9 cellular contexts compared by ENCODE assay signal in the genomic region with DNA sequence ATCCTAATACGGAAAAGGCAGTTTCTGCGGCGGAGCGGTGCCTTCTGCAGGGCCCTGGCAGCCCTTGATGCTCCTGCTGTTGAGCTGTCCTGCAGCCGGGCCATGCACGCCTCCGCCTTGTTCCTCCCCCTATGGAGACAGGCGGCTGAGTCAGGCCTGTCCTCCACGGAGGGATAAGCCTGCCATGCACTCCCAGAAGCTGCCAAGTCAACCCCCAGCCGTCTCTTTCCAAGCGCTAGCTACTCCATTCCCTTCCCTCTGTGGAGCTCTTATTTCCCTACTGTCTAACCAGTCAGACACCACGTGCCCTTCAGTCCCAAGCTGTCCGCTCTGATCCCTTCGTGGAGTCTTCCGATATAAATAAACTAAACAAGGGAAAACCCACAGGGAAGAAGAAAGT.
A peak's percentile ranks its signal among the peaks of the same experiment; 100 is the strongest.
DNase-seq lines count a peak whose midpoint lies in the region; ATAC-seq and TF ChIP-seq lines count a peak whose summit lies in the region.
"Had no signal": no experiment of that assay in that cellular context is flagged by ENCODE, and none has a peak within 500 bp of the region (broad histone marks: within the 10 kb centered on the region; RNA-seq: fewer than 3 reads in every experiment).

No MANE protein-coding gene starts in this region.

- POLR2A ChIA-PET in activated CD4-positive, alpha-beta T cell treated with anti-CD3 and anti-CD28 coated beads, Interleukin-2, amount 10 ng/mL, durations not matched to agents 7 days and 5 days (lab: Charles Lee): no interaction called here

- peak overlapping the region; percentile 76 for H3K27ac ChIP-seq in HUES48 (ENCODE audit: low read depth, low read length)
- peak overlapping the region; percentile 44 for H3K27ac ChIP-seq in layer of hippocampus (ENCODE audit: low read depth, low read length)
- peak overlapping the region; percentile 47 to 53 for H3K27ac ChIP-seq in thoracic aorta

- H3K4me3 Mint-ChIP-seq in activated CD4-positive, alpha-beta T cell treated with anti-CD3 and anti-CD28 coated beads, Interleukin-2, amount 10 ng/mL, durations not matched to agents 7 days and 5 days: no peak overlapping the region
- H3K4me3 Mint-ChIP-seq in mesothelial cell of epicardium: no peak overlapping the region

- H3K9me3 Mint-ChIP-seq in activated CD4-positive, alpha-beta T cell treated with anti-CD3 and anti-CD28 coated beads, Interleukin-2, amount 10 ng/mL, durations not matched to agents 7 days and 5 days: no peaks in the 10 kb centered on the region
- no peaks in the 10 kb centered on the region for H3K9me3 Mint-ChIP-seq in mesothelial cell of epicardium

- no peak overlapping the region for H3K9ac ChIP-seq in HUES48 (ENCODE audit: low read depth, low read length)

- no peaks in the 10 kb centered on the region for H3K36me3 Mint-ChIP-seq in activated CD4-positive, alpha-beta T cell treated with anti-CD3 and anti-CD28 coated beads, Interleukin-2, amount 10 ng/mL, durations not matched to agents 7 days and 5 days (ENCODE audit: low read depth)
- no peaks in the 10 kb centered on the region for H3K36me3 Mint-ChIP-seq in mesothelial cell of epicardium

- TF ChIP-seq CTCF in choroid plexus epithelial cell (conservative IDR thresholded peaks at IDR 0.05; ENCODE audit: low read depth, low read length) (no peak), thoracic aorta (IDR thresholded peaks at IDR 0.05) (no peak), mesothelial cell of epicardium (IDR thresholded peaks at IDR 0.05; ENCODE audit: unreplicated experiment) (no peak)

- peaks cover 3% of the 10 kb centered on the region; the same call in 1 of the 2 replicates for H3K27me3 ChIP-seq in HUES48 (ENCODE audit: control insufficient read depth, insufficient read depth, low read length)
- H3K27me3 ChIP-seq in layer of hippocampus (ENCODE audit: control insufficient read depth, insufficient read depth, low read length): no peaks in the 10 kb centered on the region
- H3K27me3 ChIP-seq in thoracic aorta (replicated peaks; ENCODE audit: insufficient read depth): no peaks in the 10 kb centered on the region

- H3K36me3 ChIP-seq in HUES48 (ENCODE audit: control insufficient read depth, insufficient read depth, low read length) (no peaks in the 10 kb centered on the region), thoracic aorta (no peaks in the 10 kb centered on the region)

- DNase-seq in choroid plexus epithelial cell (ENCODE audit: low read depth): peak; percentile 87
- peak; percentile 38 for DNase-seq in thoracic aorta (ENCODE audit: low spot score)
- no peak for DNase-seq in H4 (ENCODE audit: low spot score)
- no peak for DNase-seq in activated CD4-positive, alpha-beta T cell treated with anti-CD3 and anti-CD28 coated beads, Interleukin-2, amount 10 ng/mL, durations not matched to agents 7 days and 5 days
- no peak for DNase-seq in mesothelial cell of epicardium (ENCODE audit: low spot score in 2 of 2, unreplicated experiment in 2 of 2)
- DNase-seq in stimulated activated CD4-positive, alpha-beta T cell treated with anti-CD3 and anti-CD28 coated beads, Interleukin-15, amount 100 ng/mL, for 24 hours: no peak
- DNase-seq: NK-92 treated with Interleukin-12 subunit alpha and Interleukin-12 subunit beta, amount 100 ng/mL, for 24 hours had no signal

- H3K4me3 ChIP-seq in HUES48 (ENCODE audit: low read depth, low read length) (no peak overlapping the region), choroid plexus epithelial cell (ENCODE audit: low read depth, low read length) (no peak overlapping the region), thoracic aorta (peak overlapping the region; percentile 22)

- H3K9me3 ChIP-seq in HUES48 (ENCODE audit: control insufficient read depth, insufficient read depth, low read length) (no peaks in the 10 kb centered on the region), thoracic aorta (no peaks in the 10 kb centered on the region)

- peaks cover 5% of the 10 kb centered on the region for H3K27me3 Mint-ChIP-seq in activated CD4-positive, alpha-beta T cell treated with anti-CD3 and anti-CD28 coated beads, Interleukin-2, amount 10 ng/mL, durations not matched to agents 7 days and 5 days
- H3K27me3 Mint-ChIP-seq in mesothelial cell of epicardium (ENCODE audit: low read depth): peaks cover 8% of the 10 kb centered on the region

- CTCF ChIA-PET in activated CD4-positive, alpha-beta T cell treated with anti-CD3 and anti-CD28 coated beads, Interleukin-2, amount 10 ng/mL, durations not matched to agents 7 days and 5 days (lab: Charles Lee): no interaction called here

- no peaks in the 10 kb centered on the region for H3K4me1 Mint-ChIP-seq in activated CD4-positive, alpha-beta T cell treated with anti-CD3 and anti-CD28 coated beads, Interleukin-2, amount 10 ng/mL, durations not matched to agents 7 days and 5 days
- H3K4me1 Mint-ChIP-seq in mesothelial cell of epicardium: peaks cover 20% of the 10 kb centered on the region

- ATAC-seq in thoracic aorta (ENCODE audit: insufficient number of reproducible peaks, low FRiP score, low read depth): peak; percentile 29

- no peak overlapping the region for H3K27ac Mint-ChIP-seq in activated CD4-positive, alpha-beta T cell treated with anti-CD3 and anti-CD28 coated beads, Interleukin-2, amount 10 ng/mL, durations not matched to agents 7 days and 5 days
- no peak overlapping the region for H3K27ac Mint-ChIP-seq in mesothelial cell of epicardium

- H3K4me1 ChIP-seq in HUES48 (ENCODE audit: control insufficient read depth, insufficient read depth, low read length) (peaks cover 13% of the 10 kb centered on the region), thoracic aorta (ENCODE audit: control insufficient read depth in 1 of 2, low read depth in 2 of 2) (peaks cover 4 to 35% of the 10 kb centered on the region in 2 donors)

Comparison
In these comparisons a context has a peak if more than half of its experiments do, and no peak if none do; other contexts are left out.
1. DNase-seq: peak in choroid plexus epithelial cell (single experiment) and thoracic aorta (single experiment); none in H4 (single experiment), activated CD4-positive, alpha-beta T cell treated with anti-CD3 and anti-CD28 coated beads, Interleukin-2, amount 10 ng/mL, durations not matched to agents 7 days and 5 days (single experiment), mesothelial cell of epicardium (0 of 2) and stimulated activated CD4-positive, alpha-beta T cell treated with anti-CD3 and anti-CD28 coated beads, Interleukin-15, amount 100 ng/mL, for 24 hours (single experiment).
2. Peak in every context shown above with its lines, with median percentiles within 50 percentile points of each other: H3K27ac ChIP-seq.